ENCODE assay signal across 8 cellular contexts in the genomic region with DNA sequence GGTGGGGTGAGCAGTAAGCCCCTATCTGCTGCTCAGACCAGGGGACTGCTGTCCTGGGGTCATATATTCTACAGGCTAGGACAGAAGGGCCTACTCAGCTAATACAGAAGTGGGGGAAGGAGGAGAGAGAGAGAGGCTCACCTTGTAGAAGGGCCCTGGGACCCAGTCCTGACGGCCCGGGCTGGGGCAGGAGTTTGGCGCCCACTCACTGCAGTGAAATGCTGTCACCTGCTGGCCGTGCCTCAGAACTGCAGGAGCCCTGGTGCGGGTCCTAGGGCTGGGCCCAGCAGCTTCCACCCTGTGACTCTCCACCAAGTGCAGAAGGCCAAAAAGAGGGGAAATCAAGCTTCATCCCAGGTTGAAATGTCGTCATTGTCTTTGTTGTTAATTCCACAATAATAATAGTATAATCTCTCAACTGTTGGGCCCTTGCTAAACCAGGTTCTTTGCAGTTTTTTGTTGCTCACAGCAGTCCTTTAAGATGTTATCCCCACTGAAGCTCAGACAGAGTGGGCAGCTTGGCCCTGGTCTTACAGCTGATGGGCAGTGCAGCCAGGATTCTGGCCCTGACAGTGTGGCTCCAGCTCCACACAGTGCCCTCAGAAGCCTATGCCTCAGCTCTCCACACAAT. TPM values are rescaled to one million over a fixed set of nuclear protein-coding genes. Genes with fewer than 3 reads are reported as not detected.
A peak's percentile ranks its signal among the peaks of the same experiment; 100 is the strongest.
DNase-seq lines count a peak whose midpoint lies in the region; ATAC-seq and TF ChIP-seq lines count a peak whose summit lies in the region.

No MANE protein-coding gene starts in this region.

- DNase-seq in LoVo (ENCODE audit: low spot score) (peak; percentile 63), T follicular helper cell (ENCODE audit: low read depth) (peak; percentile 24), adipocyte (ENCODE audit: low read depth) (peak; percentile 85), left ventricle myocardium inferior (peak; percentile 62), retinal pigment epithelial cell (ENCODE audit: low read depth) (no peak)

- ATAC-seq in GM19463 (IDR thresholded peaks at IDR 0.05; ENCODE audit: unreplicated experiment) = no peak

- H3K27ac ChIP-seq in 22Rv1 = no peak overlapping the region
- H3K27ac ChIP-seq in left ventricle myocardium inferior (replicated peaks) = no peak overlapping the region

- H3K36me3 ChIP-seq in adipocyte (ENCODE audit: control insufficient read depth, insufficient read depth, low read length, severe bottlenecking) (no peaks in the 10 kb centered on the region), left ventricle myocardium inferior (no peaks in the 10 kb centered on the region)

- intact Hi-C loops in left ventricle myocardium inferior (cut with micrococcal nuclease) = loop anchor here (5.0 kb wide), 1 partner anchor 436 kb away; no protein-coding TSS in a partner anchor

- no peak overlapping the region for H3K9ac ChIP-seq in adipocyte (ENCODE audit: low read length)

- TF ChIP-seq CTCF in 22Rv1 (IDR thresholded peaks at IDR 0.05) = peak; percentile 98
- TF ChIP-seq CTCF in GM12875 (IDR thresholded peaks at IDR 0.05; ENCODE audit: borderline replicate concordance, insufficient read depth, low read depth, low read length) = peak; percentile 100
- TF ChIP-seq CTCF in left ventricle myocardium inferior (IDR thresholded peaks at IDR 0.05; ENCODE audit: borderline replicate concordance) = peak; percentile 100
- TF ChIP-seq CTCF in retinal pigment epithelial cell (conservative IDR thresholded peaks at IDR 0.05; ENCODE audit: low read depth, low read length) = peak; percentile 100

- H3K4me1 ChIP-seq in adipocyte (ENCODE audit: control insufficient read depth, insufficient read depth, low read length) (no peaks in the 10 kb centered on the region), left ventricle myocardium inferior (no peaks in the 10 kb centered on the region)

- H3K9me3 ChIP-seq in adipocyte (ENCODE audit: control insufficient read depth, low read length) (no peaks in the 10 kb centered on the region), left ventricle myocardium inferior (replicated peaks) (no peaks in the 10 kb centered on the region)

- H3K4me3 ChIP-seq in GM12875 (ENCODE audit: low read depth, low read length) (no peak overlapping the region), adipocyte (ENCODE audit: low read length) (no peak overlapping the region), left ventricle myocardium inferior (no peak overlapping the region), retinal pigment epithelial cell (ENCODE audit: low read length) (no peak overlapping the region)

- H3K27me3 ChIP-seq in adipocyte (replicated peaks; ENCODE audit: control insufficient read depth, insufficient read depth, low read length) = peaks cover 87% of the 10 kb centered on the region
- peaks cover 67% of the 10 kb centered on the region for H3K27me3 ChIP-seq in left ventricle myocardium inferior (ENCODE audit: low read depth)

RNA-seq across cellular contexts. Expression of gene TRIM29, which starts 29.6 kb away (rescaled TPM):
- not detected for total RNA-seq in left ventricle myocardium inferior
